In genomic region chr6:31185695-31186051, GRCh38 we compare ENCODE assay signal across 12 cellular contexts. TPM values are rescaled to one million over a fixed set of nuclear protein-coding genes. Genes with fewer than 3 reads are reported as not detected.
DNase-seq lines count a peak whose midpoint lies in the region; ATAC-seq and TF ChIP-seq lines count a peak whose summit lies in the region.
"Not testable (repeated sequence)": the region's sequence is repeated elsewhere in the genome, so short reads cannot be mapped to it uniquely, and the experiment has no call there.
"Had no signal": no experiment of that assay in that cellular context is flagged by ENCODE, and none has a peak within 500 bp of the region (broad histone marks: within the 10 kb centered on the region; RNA-seq: fewer than 3 reads in every experiment).

No MANE protein-coding gene starts in this region.

- H3K27ac Mint-ChIP-seq in IgD-negative memory B cell: peak overlapping the region in 2 of 3 donors; percentile 89 to 96
- peak overlapping the region; percentile 56 for H3K27ac Mint-ChIP-seq in T-helper 17 cell

- TSS peak; percentile 80 for BruUV-seq in mammary epithelial cell (replicated peaks; lab: Mats Ljungman, UMichigan)

- not testable (repeated sequence) for TF ChIP-seq EP300 in stomach (IDR thresholded peaks at IDR 0.05)

- TF ChIP-seq POLR2A in stomach (IDR thresholded peaks at IDR 0.05): peak in 2 of 4 donors; percentile 5 to 23

- intact Hi-C loops in mammary epithelial cell (cut with micrococcal nuclease): loop anchor here (1.0 kb wide), 1 partner anchor 26 kb away; no protein-coding TSS in a partner anchor
- intact Hi-C loops in stomach (cut with DNase I; ENCODE audit: low total_unique reads): not testable (repeated sequence)

- peak overlapping the region; percentile 100 for H2AFZ ChIP-seq in mammary epithelial cell (ENCODE audit: low read depth, low read length)
- H2AFZ ChIP-seq in parathyroid adenoma: not testable (repeated sequence)

- not testable (repeated sequence) for DNase-seq in T-helper 17 cell, stomach
- DNase-seq in mammary epithelial cell (peak; percentile 25), foreskin keratinocyte (peak in 1 of 2 donors; percentile 29)

- H3K4me3 ChIP-seq in mammary epithelial cell (replicated peaks in 1 of 3; ENCODE audit: insufficient read depth in 1 of 3, low read depth in 2 of 3, low read length in 3 of 3) (peak overlapping the region; percentile 50 to 63 (median 60)), liver (ENCODE audit: low read depth in 1 of 3, low read length in 3 of 3) (peak overlapping the region in 2 of 3 donors; percentile 37 to 47), stomach (peak overlapping the region; percentile 33 to 45 (median 42))
- not testable (repeated sequence) for H3K4me3 ChIP-seq in parathyroid adenoma (ENCODE audit: low read depth, low read length)

- H3K9ac ChIP-seq in mammary epithelial cell (ENCODE audit: insufficient read depth, low read length): peak overlapping the region; percentile 92
- H3K9ac ChIP-seq in liver (ENCODE audit: low read depth in 1 of 2, low read length in 2 of 2): peak overlapping the region; percentile 8 to 84
- not testable (repeated sequence) for H3K9ac ChIP-seq in parathyroid adenoma

- not testable (repeated sequence) for ATAC-seq in T-helper 17 cell, foreskin keratinocyte

- H3K27ac ChIP-seq in mammary epithelial cell (ENCODE audit: insufficient read depth, low read depth, low read length) (peak overlapping the region; percentile 98), foreskin keratinocyte (peak overlapping the region; percentile 93), liver (ENCODE audit: low read depth in 1 of 2, low read length in 2 of 2) (peak overlapping the region; percentile 78 to 92), parathyroid adenoma (peak overlapping the region; percentile 27), stomach (peak overlapping the region; percentile 89 to 99 (median 93))

- H3K27me3 ChIP-seq in mammary epithelial cell (ENCODE audit: insufficient read depth, low read length); foreskin keratinocyte; liver (ENCODE audit: control insufficient read depth in 4 of 4, insufficient read depth in 4 of 4, low read length in 3 of 4); parathyroid adenoma (ENCODE audit: control insufficient read depth, insufficient read depth, low read length); stomach: not testable (repeated sequence)

- TF ChIP-seq RAD21 in liver (IDR thresholded peaks at IDR 0.05): not testable (repeated sequence)

- TF ChIP-seq CTCF in mammary epithelial cell (conservative IDR thresholded peaks at IDR 0.05 in 1 of 2, IDR thresholded peaks at IDR 0.05 in 1 of 2; ENCODE audit: extremely low read depth in 1 of 2, insufficient read depth in 1 of 2, low read depth in 1 of 2, low read length in 2 of 2); foreskin keratinocyte (conservative IDR thresholded peaks at IDR 0.05); liver (IDR thresholded peaks at IDR 0.05; ENCODE audit: low read depth, low read length, missing input control); parathyroid adenoma (IDR thresholded peaks at IDR 0.05); stomach (IDR thresholded peaks at IDR 0.05): not testable (repeated sequence)

- H3K27me3 Mint-ChIP-seq in IgD-negative memory B cell, T-helper 17 cell: not testable (repeated sequence)

- peaks cover 40% of the 10 kb centered on the region for H3K79me2 ChIP-seq in mammary epithelial cell (ENCODE audit: insufficient read depth, low read length)
- not testable (repeated sequence) for H3K79me2 ChIP-seq in parathyroid adenoma

- not testable (repeated sequence) for H3K4me1 ChIP-seq in mammary epithelial cell (ENCODE audit: insufficient read depth, low read length); liver (ENCODE audit: control insufficient read depth in 4 of 4, insufficient read depth in 4 of 4, low read length in 3 of 4); parathyroid adenoma
- H3K4me1 ChIP-seq in foreskin keratinocyte (peaks cover 11% of the 10 kb centered on the region), stomach (peaks cover 5 to 15% (median 11%) of the 10 kb centered on the region in 4 donors)

- peak overlapping the region in 3 of 4 donors; percentile 5 to 76 (median 71) for H3K4me3 Mint-ChIP-seq in IgD-negative memory B cell
- not testable (repeated sequence) for H3K4me3 Mint-ChIP-seq in T-helper 17 cell

- H4K20me1 ChIP-seq in mammary epithelial cell (ENCODE audit: insufficient read depth, low read length): not testable (repeated sequence)

- not testable (repeated sequence) for H3K36me3 ChIP-seq in mammary epithelial cell (ENCODE audit: insufficient read depth, low read length); liver (ENCODE audit: control insufficient read depth in 4 of 4, insufficient read depth in 3 of 4, low read depth in 1 of 4, low read length in 3 of 4); parathyroid adenoma (ENCODE audit: control insufficient read depth, insufficient read depth, low read length); stomach

- H3K4me2 ChIP-seq in mammary epithelial cell (ENCODE audit: insufficient read depth, low read depth, low read length): peak overlapping the region; percentile 84
- H3K4me2 ChIP-seq in parathyroid adenoma (ENCODE audit: low read length): not testable (repeated sequence)

- CTCF ChIA-PET in mammary epithelial cell (lab: Charles Lee; ENCODE audit: low non-redundant PET): not testable (repeated sequence)

- 48% methylated on average over 4 of the region's 4 CpGs for WGBS in mammary epithelial cell (ENCODE audit: low coverage, missing lambda C conversion rate)
- WGBS in liver: 35% methylated on average over 4 of the region's 4 CpGs
- WGBS in stomach, 5 donors: 21 to 41% (median 33%) methylated on average over 4 of the region's 4 CpGs

- not testable (repeated sequence) for H3K36me3 Mint-ChIP-seq in IgD-negative memory B cell; T-helper 17 cell (ENCODE audit: low read depth)

- not testable (repeated sequence) for H3K9me3 ChIP-seq in T-helper 17 cell (ENCODE audit: control insufficient read depth, low read length, poor library complexity, severe bottlenecking); mammary epithelial cell (replicated peaks; ENCODE audit: insufficient read depth, low read length); liver (ENCODE audit: control insufficient read depth in 4 of 4, low read length in 3 of 4); parathyroid adenoma (ENCODE audit: control insufficient read depth, low read length); stomach

- H3K4me1 Mint-ChIP-seq in IgD-negative memory B cell: peaks cover 4 to 15% (median 13%) of the 10 kb centered on the region in 3 donors
- not testable (repeated sequence) for H3K4me1 Mint-ChIP-seq in T-helper 17 cell

- dilution Hi-C loops in mammary epithelial cell (cut with HindIII; ENCODE audit: low sequenced_read_pairs): not testable (repeated sequence)

- in situ Hi-C loops in mammary epithelial cell (cut with MboI; ENCODE audit: low sequenced_read_pairs in 2 of 2): not testable (repeated sequence)

- not testable (repeated sequence) for H3K9me3 Mint-ChIP-seq in IgD-negative memory B cell

RNA-seq across cellular contexts. Expression of gene POU5F1, which starts 15.2 kb away (rescaled TPM):
- polyA plus RNA-seq in IgD-negative memory B cell (0.70 TPM), mammary epithelial cell (2.6 TPM), foreskin keratinocyte (0.90 and 1.1 TPM in 2 replicates), liver (under 1 TPM in 1 of 2 donors, not detected in 1; 0.32 TPM), stomach (10 to 100 TPM in 1 of 3 donors, 1 to 10 TPM in 2; 2.6 to 13.0 (median 6.5) TPM)
- total RNA-seq in T-helper 17 cell (not detected), mammary epithelial cell (1 to 10 TPM; 1.0 to 3.6 TPM), foreskin keratinocyte (0.61 and 0.71 TPM in 2 replicates), liver (1 to 10 TPM in 1 of 2 donors, not detected in 1; 3.2 TPM), stomach (100 to 1,000 TPM in 2 of 5 donors, 10 to 100 TPM in 2, not detected in 1; 47.5 to 155 (median 113) TPM)
- polyA minus RNA-seq in mammary epithelial cell: 1.3 TPM
- total RNA-seq: Caco-2, smooth muscle cell, temporal lobe had no signal
- polyA plus RNA-seq: smooth muscle cell had no signal

RNA-seq across cellular contexts. Expression of gene TCF19, which starts 27.3 kb away (rescaled TPM):
- polyA plus RNA-seq in IgD-negative memory B cell (14.9 TPM), mammary epithelial cell (25.9 TPM), foreskin keratinocyte (29.8 and 38.4 TPM in 2 replicates), liver (1 to 10 TPM in 1 of 2 donors, under 1 TPM in 1; 0.63 to 3.4 TPM), stomach (1 to 10 TPM; 5.0 to 7.7 (median 7.7) TPM)
- total RNA-seq in T-helper 17 cell (1 to 10 TPM; 3.7 to 4.1 TPM), mammary epithelial cell (10 to 100 TPM in 1 of 2 donors, 1 to 10 TPM in 1; 5.5 to 29.7 TPM), foreskin keratinocyte (43.9 and 51.7 TPM in 2 replicates), liver (10 to 100 TPM in 1 of 2 donors, under 1 TPM in 1; 0.67 to 16.8 TPM), stomach (10 to 100 TPM in 1 of 5 donors, 1 to 10 TPM in 4; 5.8 to 16.1 (median 7.1) TPM)
- 35.6 TPM for polyA minus RNA-seq in mammary epithelial cell

RNA-seq across cellular contexts. Expression of gene CCHCR1, which starts 28.1 kb away (rescaled TPM):
- polyA plus RNA-seq in IgD-negative memory B cell: 9.4 TPM
- 10 to 100 TPM; 17.9 to 18.0 TPM for total RNA-seq in T-helper 17 cell
- 10 to 100 TPM; 12.8 to 24.0 TPM for total RNA-seq in mammary epithelial cell
- 15.0 TPM for polyA plus RNA-seq in mammary epithelial cell
- polyA minus RNA-seq in mammary epithelial cell: 15.7 TPM
- 18.4 and 21.8 TPM in 2 replicates for total RNA-seq in foreskin keratinocyte
- polyA plus RNA-seq in foreskin keratinocyte: 16.7 and 18.5 TPM in 2 replicates
- total RNA-seq in liver: 1 to 10 TPM; 6.9 to 9.9 TPM
- polyA plus RNA-seq in liver: 1 to 10 TPM; 3.1 to 5.6 TPM
- 100 to 1,000 TPM in 1 of 5 donors, 10 to 100 TPM in 3, 1 to 10 TPM in 1; 9.7 to 201 (median 24.5) TPM for total RNA-seq in stomach
- polyA plus RNA-seq in stomach: 10 to 100 TPM; 11.8 to 21.0 (median 12.3) TPM

RNA-seq across cellular contexts. Expression of gene PSORS1C2, which starts 46.8 kb away (rescaled TPM):
- not detected for polyA plus RNA-seq in IgD-negative memory B cell
- not detected for total RNA-seq in T-helper 17 cell
- not detected for total RNA-seq in mammary epithelial cell
- not detected for polyA plus RNA-seq in mammary epithelial cell
- not detected for polyA minus RNA-seq in mammary epithelial cell
- total RNA-seq in foreskin keratinocyte: not detected in 2 replicates
- not detected in 2 replicates for polyA plus RNA-seq in foreskin keratinocyte
- total RNA-seq in liver: not detected
- not detected for polyA plus RNA-seq in liver
- total RNA-seq in stomach: under 1 TPM in 1 of 5 donors, not detected in 4; 0.73 TPM
- 1 to 10 TPM in 1 of 3 donors, not detected in 2; 1.6 TPM for polyA plus RNA-seq in stomach
- total RNA-seq: Caco-2, mucosa of descending colon, T-cell, temporal lobe had no signal

Comparison
In these comparisons a context has a peak if more than half of its experiments do, and no peak if none do; other contexts are left out.
1. H3K27ac ChIP-seq: peak in every context shown above with its lines; median percentile 98 in mammary epithelial cell; 93 in foreskin keratinocyte; 93 in stomach; 85 in liver; 27 in parathyroid adenoma.